Comparison of ENCODE assay signal across 30 cellular contexts in the genomic region with DNA sequence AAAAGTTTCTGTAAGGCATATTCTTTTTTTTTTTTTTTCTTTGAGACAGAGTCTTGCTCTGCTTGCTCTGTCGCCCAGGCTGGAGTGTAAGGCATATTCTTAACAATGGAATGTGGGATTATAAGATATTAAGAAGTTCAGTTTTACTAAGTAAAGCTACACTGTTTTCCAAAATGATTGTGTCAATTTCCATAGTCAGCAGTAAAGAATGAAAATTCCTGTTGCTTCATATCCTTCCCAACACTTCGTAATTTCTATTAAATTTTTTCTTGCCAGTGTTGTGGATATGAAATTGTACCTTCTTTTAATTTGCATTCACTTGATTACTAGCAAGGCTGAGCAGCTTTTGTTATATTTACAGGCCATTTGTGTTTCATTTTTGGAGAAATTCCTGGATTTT. TPM values are rescaled to one million over a fixed set of nuclear protein-coding genes. Genes with fewer than 3 reads are reported as not detected.
"Had no signal": no experiment of that assay in that cellular context is flagged by ENCODE, and none has a peak within 500 bp of the region (broad histone marks: within the 10 kb centered on the region; RNA-seq: fewer than 3 reads in every experiment).

No MANE protein-coding gene starts in this region.

- H3K27ac ChIP-seq: stomach, suprapubic skin, testis, thoracic aorta, thyroid gland, tibial artery, tibial nerve, transverse colon, upper lobe of left lung, upper lobe of right lung, uterus, vagina had no signal

- H3K4me3 Mint-ChIP-seq: stimulated activated effector memory CD8-positive, alpha-beta T cell treated with anti-CD3 and anti-CD28 coated beads, Interleukin-12 subunit alpha, Interleukin-12 subunit beta, amount 100 ng/mL, for 72 hours; stimulated activated memory B cell treated with anti-CD40 and anti-IgM and Interleukin-4, amounts not matched to agents 10 μg/mL and 1 μg/mL and 100 μg/mL, for 72 hours; stimulated activated naive B cell treated with anti-CD40 and anti-IgM and Interleukin-4, amounts not matched to agents 10 μg/mL and 1 μg/mL and 100 μg/mL, for 72 hours; stimulated activated naive CD8-positive, alpha-beta T cell treated with anti-CD3 and anti-CD28 coated beads, Interleukin-15, amount 100 ng/mL, for 72 hours; stimulated activated naive CD8-positive, alpha-beta T cell treated with anti-CD3 and anti-CD28 coated beads, Interleukin-15, Interleukin-2, amounts not matched to agents 100 ng/mL and 50 ng/mL, for 24 hours; type B pancreatic cell had no signal

- H3K36me3 ChIP-seq: stomach, suprapubic skin, thoracic aorta, thyroid gland, tibial artery, tibial nerve, transverse colon, upper lobe of left lung, upper lobe of right lung, uterus, vagina had no signal

- ATAC-seq: stimulated activated effector memory CD8-positive, alpha-beta T cell treated with anti-CD3 and anti-CD28 coated beads, Interleukin-12 subunit alpha, Interleukin-12 subunit beta, amount 100 ng/mL, for 72 hours; stimulated activated memory B cell treated with anti-CD40 and anti-IgM and Interleukin-4, amounts not matched to agents 10 μg/mL and 1 μg/mL and 100 μg/mL, for 72 hours; stimulated activated naive B cell treated with anti-CD40 and anti-IgM and Interleukin-4, amounts not matched to agents 10 μg/mL and 1 μg/mL and 100 μg/mL, for 72 hours; stimulated activated naive CD8-positive, alpha-beta T cell treated with anti-CD3 and anti-CD28 coated beads, Interleukin-15, amount 100 ng/mL, for 72 hours; stimulated activated naive CD8-positive, alpha-beta T cell treated with anti-CD3 and anti-CD28 coated beads, Interleukin-15, Interleukin-2, amounts not matched to agents 100 U/mL and 50 U/mL, for 24 hours; upper lobe of right lung had no signal

- H3K4me1 ChIP-seq: stomach, suprapubic skin, testis, thyroid gland, tibial artery, tibial nerve, transverse colon, upper lobe of left lung, upper lobe of right lung, uterus, vagina had no signal

- H3K27ac Mint-ChIP-seq: stimulated activated effector memory CD8-positive, alpha-beta T cell treated with anti-CD3 and anti-CD28 coated beads, Interleukin-12 subunit alpha, Interleukin-12 subunit beta, amount 100 ng/mL, for 72 hours; stimulated activated memory B cell treated with anti-CD40 and anti-IgM and Interleukin-4, amounts not matched to agents 10 μg/mL and 1 μg/mL and 100 μg/mL, for 72 hours; stimulated activated naive B cell treated with anti-CD40 and anti-IgM and Interleukin-4, amounts not matched to agents 10 μg/mL and 1 μg/mL and 100 μg/mL, for 72 hours; stimulated activated naive CD8-positive, alpha-beta T cell treated with anti-CD3 and anti-CD28 coated beads, Interleukin-15, amount 100 ng/mL, for 72 hours; stimulated activated naive CD8-positive, alpha-beta T cell treated with anti-CD3 and anti-CD28 coated beads, Interleukin-15, Interleukin-2, amounts not matched to agents 100 ng/mL and 50 ng/mL, for 24 hours; type B pancreatic cell had no signal

- H3K27me3 ChIP-seq: stomach, suprapubic skin, testis, thyroid gland, tibial artery, tibial nerve, transverse colon, upper lobe of left lung, uterus, vagina had no signal

- H3K36me3 Mint-ChIP-seq: stimulated activated effector memory CD8-positive, alpha-beta T cell treated with anti-CD3 and anti-CD28 coated beads, Interleukin-12 subunit alpha, Interleukin-12 subunit beta, amount 100 ng/mL, for 72 hours; stimulated activated memory B cell treated with anti-CD40 and anti-IgM and Interleukin-4, amounts not matched to agents 10 μg/mL and 1 μg/mL and 100 μg/mL, for 72 hours; stimulated activated naive B cell treated with anti-CD40 and anti-IgM and Interleukin-4, amounts not matched to agents 10 μg/mL and 1 μg/mL and 100 μg/mL, for 72 hours; type B pancreatic cell had no signal

- FAIRE-seq: urothelium cell line had no signal

- DNase-seq: stimulated activated CD4-positive, alpha-beta T cell treated with anti-CD3 and anti-CD28 coated beads, Interleukin-2, amount 100 ng/mL, for 48 hours; stimulated activated CD4-positive, alpha-beta T cell treated with anti-CD3 and anti-CD28 coated beads, Interleukin-4, amount 100 ng/mL, for 1 hour; stimulated activated CD4-positive, alpha-beta T cell treated with anti-CD3 and anti-CD28 coated beads, Interleukin-4, amount 100 ng/mL, for 24 hours; stimulated activated CD4-positive, alpha-beta T cell treated with anti-CD3 and anti-CD28 coated beads, Interleukin-4, amount 100 ng/mL, for 4 hours; stimulated activated CD8-positive, alpha-beta memory T cell treated with anti-CD3 and anti-CD28 coated beads, Interleukin-4, amount 100 ng/mL, for 48 hours; stimulated activated naive B cell treated with anti-CD40 and anti-IgM and Interleukin-4, amounts not matched to agents 10 μg/mL and 1 μg/mL and 100 μg/mL, for 72 hours; stimulated activated naive CD4-positive, alpha-beta T cell; stimulated activated naive CD4-positive, alpha-beta T cell treated with Interleukin-2 at 50 U/mL for 16 hours; stimulated activated naive CD8-positive, alpha-beta T cell treated with anti-CD3 and anti-CD28 coated beads, Interleukin-15, amount 100 ng/mL, for 72 hours; stimulated activated naive CD8-positive, alpha-beta T cell treated with anti-CD3 and anti-CD28 coated beads, Interleukin-15, Interleukin-2, amounts not matched to agents 100 U/mL and 50 U/mL, for 24 hours; stomach; substantia nigra; testis; thyroid gland; tibial artery; transverse colon; trophoblast cell; upper lobe of left lung; upper lobe of right lung; uterus had no signal

- H3K27me3 Mint-ChIP-seq: stimulated activated memory B cell treated with anti-CD40 and anti-IgM and Interleukin-4, amounts not matched to agents 10 μg/mL and 1 μg/mL and 100 μg/mL, for 72 hours had no signal

- H3K9me3 Mint-ChIP-seq: stimulated activated effector memory CD8-positive, alpha-beta T cell treated with anti-CD3 and anti-CD28 coated beads, Interleukin-12 subunit alpha, Interleukin-12 subunit beta, amount 100 ng/mL, for 72 hours; stimulated activated naive CD8-positive, alpha-beta T cell treated with anti-CD3 and anti-CD28 coated beads, Interleukin-15, amount 100 ng/mL, for 72 hours; stimulated activated naive CD8-positive, alpha-beta T cell treated with anti-CD3 and anti-CD28 coated beads, Interleukin-15, Interleukin-2, amounts not matched to agents 100 ng/mL and 50 ng/mL, for 24 hours; type B pancreatic cell had no signal

- H3K4me1 Mint-ChIP-seq: stimulated activated memory B cell treated with anti-CD40 and anti-IgM and Interleukin-4, amounts not matched to agents 10 μg/mL and 1 μg/mL and 100 μg/mL, for 72 hours; stimulated activated naive B cell treated with anti-CD40 and anti-IgM and Interleukin-4, amounts not matched to agents 10 μg/mL and 1 μg/mL and 100 μg/mL, for 72 hours had no signal

- H3K9me3 ChIP-seq: stomach, suprapubic skin, testis, thoracic aorta, thyroid gland, tibial artery, tibial nerve, transverse colon, upper lobe of left lung, upper lobe of right lung, uterus, vagina had no signal

- H3K4me3 ChIP-seq: stomach, suprapubic skin, testis, thoracic aorta, thyroid gland, tibial artery, tibial nerve, transverse colon, upper lobe of left lung, upper lobe of right lung, uterus, vagina had no signal

RNA-seq across cellular contexts. Expression of a gene that starts 24.4 kb away (rescaled TPM):
- total RNA-seq: suprapubic skin, upper lobe of right lung, ureter, vagina had no signal
